2 cellular contexts compared by ENCODE assay signal in genomic region chr7:157024716-157025115, GRCh38.
TF ChIP-seq lines count a peak whose summit lies in the region.

No MANE protein-coding gene starts in this region.

TF ChIP-seq in HEK293, 187 proteins besides CTCF, POLR2A, EP300 and RAD21 (continued from another document):
- peak; percentile 98 for TF ChIP-seq ZNF146 (tag by site-specific recombination; IDR thresholded peaks at IDR 0.05)
- TF ChIP-seq ZSCAN4 (tag by site-specific recombination; IDR thresholded peaks at IDR 0.05): peak; percentile 67
- TF ChIP-seq ZNF580 (tag by site-specific recombination; IDR thresholded peaks at IDR 0.05): peak; percentile 67

TF ChIP-seq in K562, 482 proteins besides CTCF, POLR2A, EP300 and RAD21:
- TF ChIP-seq CTCFL (IDR thresholded peaks at IDR 0.05; ENCODE audit: borderline replicate concordance, insufficient read depth, low read depth, low read length, poor library complexity, severe bottlenecking) (no peak), MEF2A (IDR thresholded peaks at IDR 0.05; ENCODE audit: control insufficient read depth, low read depth, low read length) (no peak), NR2F6 (CRISPR knock-in tag; IDR thresholded peaks at IDR 0.05) (no peak), DDX20 (tag; IDR thresholded peaks at IDR 0.05; ENCODE audit: low read depth) (no peak), PBX2 (CRISPR knock-in tag; IDR thresholded peaks at IDR 0.05; ENCODE audit: low read depth) (no peak), PBX2 (tag; conservative IDR thresholded peaks at IDR 0.05; ENCODE audit: low read depth) (no peak), HMG20B (CRISPR knock-in tag; IDR thresholded peaks at IDR 0.05) (no peak), KDM1A (IDR thresholded peaks at IDR 0.05) (peak in 1 of 2 experiments; percentile 33; a peak in 1 of 4 replicates), HDGF (IDR thresholded peaks at IDR 0.05) (no peak), ZNF146 (CRISPR knock-in tag; IDR thresholded peaks at IDR 0.05; ENCODE audit: unreplicated experiment) (peak; percentile 84), MCM7 (IDR thresholded peaks at IDR 0.05) (no peak), SETDB1 (IDR thresholded peaks at IDR 0.05; ENCODE audit: low read length) (no peak), ZFPM2 (CRISPR knock-in tag; IDR thresholded peaks at IDR 0.05) (no peak), POLR2B (IDR thresholded peaks at IDR 0.05; ENCODE audit: low read depth, partially characterized antibody) (no peak), BCOR (IDR thresholded peaks at IDR 0.05) (peak; percentile 64; the same call in 1 of the 2 replicates), OTX1 (CRISPR knock-in tag; IDR thresholded peaks at IDR 0.05) (no peak), DPF2 (IDR thresholded peaks at IDR 0.05) (no peak)
